ENCODE assay signal across 25 cellular contexts in genomic region chr6:141734441-141734840, GRCh38.
"Had no signal": no experiment of that assay in that cellular context is flagged by ENCODE, and none has a peak within 500 bp of the region (broad histone marks: within the 10 kb centered on the region; RNA-seq: fewer than 3 reads in every experiment).

No MANE protein-coding gene starts in this region.

- H3K36me3 ChIP-seq: left lung, lower lobe of right lung, pancreas, prostate gland, tibial nerve, uterus had no signal

- H3K4me3 ChIP-seq: left lung, lower lobe of right lung, pancreas, prostate gland, skin epidermis, tibial nerve, uterus had no signal

- H3K27ac ChIP-seq: left lung, lower lobe of right lung, pancreas, prostate gland, skin epidermis, tibial nerve, uterus had no signal

- ATAC-seq: left colon; left lung; lower lobe of right lung; naive thymus-derived CD8-positive, alpha-beta T cell; pancreas; right cardiac atrium; sciatic nerve; stimulated activated naive CD8-positive, alpha-beta T cell treated with anti-CD3 and anti-CD28 coated beads, Interleukin-15, amount 100 ng/mL, for 72 hours had no signal

- H3K27me3 ChIP-seq: left lung, pancreas, tibial nerve had no signal

- DNase-seq: immature natural killer cell; kidney; left colon; left lung; lower lobe of right lung; mammary epithelial cell; mesenchymal stem cell; naive thymus-derived CD8-positive, alpha-beta T cell; nucleus accumbens; pancreas; posterior cingulate gyrus; retina; right cardiac atrium; stimulated activated CD4-positive, alpha-beta T cell treated with anti-CD3 and anti-CD28 coated beads, Interleukin-12 subunit alpha, Interleukin-12 subunit beta, amount 100 ng/mL, for 4 hours; stimulated activated CD4-positive, alpha-beta T cell treated with anti-CD3 and anti-CD28 coated beads, Interleukin-15, amount 100 ng/mL, for 24 hours; stimulated activated CD4-positive, alpha-beta T cell treated with anti-CD3 and anti-CD28 coated beads, Interleukin-2, amount 100 ng/mL, for 24 hours; stimulated activated CD4-positive, alpha-beta T cell treated with anti-CD3 and anti-CD28 coated beads, Interleukin-4, amount 100 ng/mL, for 1 hour; stimulated activated naive CD4-positive, alpha-beta T cell treated with Interleukin-2 at 50 U/mL for 16 hours; stimulated activated naive CD8-positive, alpha-beta T cell treated with anti-CD3 and anti-CD28 coated beads, Interleukin-15, amount 100 ng/mL, for 72 hours; substantia nigra; uterus had no signal

- H3K4me1 ChIP-seq: left lung, lower lobe of right lung, pancreas, prostate gland, tibial nerve, uterus had no signal

- H3K9me3 ChIP-seq: left lung, lower lobe of right lung, prostate gland, tibial nerve, uterus had no signal
